ENCODE assay signal across 14 cellular contexts in genomic region chr11:2443881-2444300, GRCh38. TPM values are rescaled to one million over a fixed set of nuclear protein-coding genes. Genes with fewer than 3 reads are reported as not detected.
DNase-seq lines count a peak whose midpoint lies in the region; ATAC-seq, FAIRE-seq and TF ChIP-seq lines count a peak whose summit lies in the region.
"Had no signal": no experiment of that assay in that cellular context is flagged by ENCODE, and none has a peak within 500 bp of the region (broad histone marks: within the 10 kb centered on the region; RNA-seq: fewer than 3 reads in every experiment).

No MANE protein-coding gene starts in this region.

- H3K23ac ChIP-seq in H9 (ENCODE audit: insufficient read length, low read depth, low read length) = no peak overlapping the region

- H2BK15ac ChIP-seq in H9 (ENCODE audit: low read depth, low read length) = no peak overlapping the region

- H3T11ph ChIP-seq in H9 (ENCODE audit: low read length) = no peak overlapping the region

- no peak overlapping the region for H3K4ac ChIP-seq in H9 (ENCODE audit: low read depth, low read length)

- peaks cover 10 to 49% (median 25%) of the 10 kb centered on the region in 4 donors for H3K4me1 Mint-ChIP-seq in CD4-positive, CD25-positive, alpha-beta regulatory T cell
- H3K4me1 Mint-ChIP-seq in H9 = peaks cover 0 to 3% of the 10 kb centered on the region in 2 experiments; a peak in 2 of 4 replicates
- peaks cover 22 to 27% of the 10 kb centered on the region in 2 donors for H3K4me1 Mint-ChIP-seq in effector memory CD8-positive, alpha-beta T cell (ENCODE audit: low read depth in 2 of 2)
- H3K4me1 Mint-ChIP-seq in naive thymus-derived CD8-positive, alpha-beta T cell = peaks cover 31 to 58% (median 50%) of the 10 kb centered on the region in 4 donors

- H4K8ac ChIP-seq in H9 (replicated peaks; ENCODE audit: insufficient read length, low read depth, low read length) = no peak overlapping the region

- H3K56ac ChIP-seq in H9 (ENCODE audit: insufficient read length, low read depth, low read length) = no peak overlapping the region

- no peak overlapping the region for H3K27ac Mint-ChIP-seq in CD4-positive, CD25-positive, alpha-beta regulatory T cell
- H3K27ac Mint-ChIP-seq in H9 = no peak overlapping the region
- no peak overlapping the region for H3K27ac Mint-ChIP-seq in effector memory CD8-positive, alpha-beta T cell
- H3K27ac Mint-ChIP-seq in naive thymus-derived CD8-positive, alpha-beta T cell = peak overlapping the region in 3 of 10 donors; percentile 6 to 67 (median 65)

- H3K36me3 ChIP-seq in CD4-positive, CD25-positive, alpha-beta regulatory T cell (ENCODE audit: control insufficient read depth, insufficient read depth, low read length) = no peaks in the 10 kb centered on the region
- H3K36me3 ChIP-seq: tibial artery had no signal

- peaks cover 54% of the 10 kb centered on the region for H3K4me1 ChIP-seq in CD4-positive, CD25-positive, alpha-beta regulatory T cell (ENCODE audit: control insufficient read depth, insufficient read depth, low read length, poor library complexity, severe bottlenecking)
- no peaks in the 10 kb centered on the region for H3K4me1 ChIP-seq in H9 (ENCODE audit: insufficient read depth, low read length)

- H4K91ac ChIP-seq in H9 (ENCODE audit: insufficient read length, low read depth, low read length) = no peak overlapping the region

- TF ChIP-seq CTCF in H9 (conservative IDR thresholded peaks at IDR 0.05) = 0 out of 3 replicates have a peak, but pooled peaks have one; percentile 16

- no peak overlapping the region for H3K18ac ChIP-seq in H9 (ENCODE audit: insufficient read length, low read depth, low read length)

- H3K14ac ChIP-seq in H9 (ENCODE audit: insufficient read depth, low read length) = no peak overlapping the region

- no peaks in the 10 kb centered on the region for H3K79me1 ChIP-seq in H9 (ENCODE audit: insufficient read depth, low read depth, low read length, poor library complexity, severe bottlenecking)

- H2BK120ac ChIP-seq in H9 (ENCODE audit: low read depth, low read length, poor library complexity, severe bottlenecking) = no peak overlapping the region

- peaks cover 3% of the 10 kb centered on the region for H3K27me3 Mint-ChIP-seq in CD4-positive, CD25-positive, alpha-beta regulatory T cell
- H3K27me3 Mint-ChIP-seq in H9 (ENCODE audit: low read depth) = peaks cover 88% of the 10 kb centered on the region
- peaks cover 4 to 28% of the 10 kb centered on the region in 2 donors for H3K27me3 Mint-ChIP-seq in effector memory CD8-positive, alpha-beta T cell
- H3K27me3 Mint-ChIP-seq in naive thymus-derived CD8-positive, alpha-beta T cell = no peaks in the 10 kb centered on the region

- H3K27ac ChIP-seq in CD4-positive, CD25-positive, alpha-beta regulatory T cell (ENCODE audit: insufficient read depth, low read length, poor library complexity, severe bottlenecking) = peak overlapping the region; percentile 33
- H3K27ac ChIP-seq in H9 (ENCODE audit: insufficient read length, low read depth, low read length) = no peak overlapping the region
- H3K27ac ChIP-seq: tibial artery had no signal

- WGBS in H9 (ENCODE audit: extremely low coverage, insufficient read length, low lambda C conversion rate) = no CpG with 5 or more reads among the region's 30 CpGs

- H3K4me2 ChIP-seq in H9 (ENCODE audit: insufficient read depth, insufficient read length, low read length) = peak overlapping the region; percentile 48

- no peak overlapping the region for H2AFZ ChIP-seq in H9 (ENCODE audit: low read length)

- H2BK5ac ChIP-seq in H9 (ENCODE audit: insufficient read length, low read length) = no peak overlapping the region

- DNase-seq in CD4-positive, CD25-positive, alpha-beta regulatory T cell = no peak
- DNase-seq in H9 (no peak), urothelium cell line (ENCODE audit: low spot score) (no peak)
- no peak for DNase-seq in effector memory CD8-positive, alpha-beta T cell
- DNase-seq in naive thymus-derived CD8-positive, alpha-beta T cell = peak in 3 of 10 donors; percentile 18 to 66 (median 33)
- DNase-seq: DMS79, IMR-90, NCI-H2107, PC-3 had no signal

- H3K4me3 Mint-ChIP-seq in CD4-positive, CD25-positive, alpha-beta regulatory T cell = peak overlapping the region in 3 of 4 donors; percentile 58 to 82 (median 69)
- peak overlapping the region; percentile 25 to 30; a peak in 3 of 5 replicates for H3K4me3 Mint-ChIP-seq in H9
- peak overlapping the region; percentile 53 to 63 for H3K4me3 Mint-ChIP-seq in effector memory CD8-positive, alpha-beta T cell
- H3K4me3 Mint-ChIP-seq in naive thymus-derived CD8-positive, alpha-beta T cell = peak overlapping the region in 9 of 10 donors; percentile 15 to 79 (median 57)

- no peaks in the 10 kb centered on the region for H3K79me2 ChIP-seq in H9 (ENCODE audit: insufficient read depth, low read length)

- no peaks in the 10 kb centered on the region for H4K20me1 ChIP-seq in H9 (ENCODE audit: control insufficient read depth, insufficient read depth, insufficient read length)

- peaks cover 4% of the 10 kb centered on the region for H3K23me2 ChIP-seq in H9 (ENCODE audit: insufficient read length, low read depth, low read length, poor library complexity, severe bottlenecking)

- H4K5ac ChIP-seq in H9 (ENCODE audit: insufficient read length, low read depth, low read length) = no peak overlapping the region

- POLR2A ChIA-PET in naive thymus-derived CD8-positive, alpha-beta T cell (lab: Charles Lee) = interaction anchor here (1.1 to 6.5 kb wide), 3 partner anchors 18 to 89 kb away, joined by 3 to 76 read pairs (median 4); no protein-coding TSS in a partner anchor

- no peaks in the 10 kb centered on the region for H3K9me3 ChIP-seq in CD4-positive, CD25-positive, alpha-beta regulatory T cell (ENCODE audit: control insufficient read depth in 2 of 2, low read length in 2 of 2)
- H3K9me3 ChIP-seq in H9 (ENCODE audit: control insufficient read depth, low read depth, low read length) = no peaks in the 10 kb centered on the region
- H3K9me3 ChIP-seq: tibial artery had no signal

- no peak overlapping the region for H3K9ac ChIP-seq in H9 (ENCODE audit: extremely low read depth, insufficient read length, low read length)

- ATAC-seq in CD4-positive, CD25-positive, alpha-beta regulatory T cell (ENCODE audit: low read depth in 2 of 2) = no peak
- ATAC-seq in effector memory CD8-positive, alpha-beta T cell (replicated peaks) = no peak
- no peak for ATAC-seq in naive thymus-derived CD8-positive, alpha-beta T cell
- ATAC-seq in GM21825 (IDR thresholded peaks at IDR 0.05; ENCODE audit: unreplicated experiment) = no peak
- ATAC-seq in GM21423 (IDR thresholded peaks at IDR 0.05; ENCODE audit: unreplicated experiment) = no peak
- ATAC-seq in HG02763 (IDR thresholded peaks at IDR 0.05; ENCODE audit: unreplicated experiment) = no peak

- H2BK12ac ChIP-seq in H9 (ENCODE audit: insufficient read length, low read depth, low read length) = no peak overlapping the region

- H3K36me3 Mint-ChIP-seq in CD4-positive, CD25-positive, alpha-beta regulatory T cell = no peaks in the 10 kb centered on the region
- H3K36me3 Mint-ChIP-seq in H9 (ENCODE audit: insufficient read depth in 1 of 3, low read depth in 3 of 3) = no peaks in the 10 kb centered on the region
- peaks cover 3% of the 10 kb centered on the region for H3K36me3 Mint-ChIP-seq in effector memory CD8-positive, alpha-beta T cell (ENCODE audit: insufficient read depth)
- no peaks in the 10 kb centered on the region for H3K36me3 Mint-ChIP-seq in naive thymus-derived CD8-positive, alpha-beta T cell

- no peak overlapping the region for H2AK5ac ChIP-seq in H9 (ENCODE audit: insufficient read length, low read length)

- H2BK20ac ChIP-seq in H9 (ENCODE audit: low read depth, low read length, poor library complexity, severe bottlenecking) = no peak overlapping the region

- no peaks in the 10 kb centered on the region for H3K27me3 ChIP-seq in CD4-positive, CD25-positive, alpha-beta regulatory T cell (ENCODE audit: control insufficient read depth, insufficient read depth, low read length)
- H3K27me3 ChIP-seq in H9 (ENCODE audit: insufficient read depth, low read length) = peaks cover 24% of the 10 kb centered on the region; the same call in 1 of the 2 replicates

- no peaks in the 10 kb centered on the region for H3K9me3 Mint-ChIP-seq in CD4-positive, CD25-positive, alpha-beta regulatory T cell
- H3K9me3 Mint-ChIP-seq in H9 = peaks cover 3 to 10% of the 10 kb centered on the region in 2 experiments; a peak in 3 of 5 replicates
- no peaks in the 10 kb centered on the region for H3K9me3 Mint-ChIP-seq in effector memory CD8-positive, alpha-beta T cell
- no peaks in the 10 kb centered on the region for H3K9me3 Mint-ChIP-seq in naive thymus-derived CD8-positive, alpha-beta T cell

- no peak overlapping the region for H3K4me3 ChIP-seq in CD4-positive, CD25-positive, alpha-beta regulatory T cell (ENCODE audit: low read depth, low read length)

- no peak for FAIRE-seq in urothelium cell line (lab: Jason Lieb, UNC)

RNA-seq across cellular contexts. Expression of gene TRPM5, which starts 0.4 kb away (rescaled TPM):
- total RNA-seq in CD4-positive, CD25-positive, alpha-beta regulatory T cell = 0.17 TPM
- polyA plus RNA-seq in CD4-positive, CD25-positive, alpha-beta regulatory T cell = not detected
- 0.09 TPM in 1 of 2 replicates, not detected in the other for total RNA-seq in H9 (2021)
- under 1 TPM; 0.60 to 0.69 TPM for total RNA-seq in naive thymus-derived CD8-positive, alpha-beta T cell
- polyA plus RNA-seq in naive thymus-derived CD8-positive, alpha-beta T cell = not detected
- total RNA-seq: IMR-90, lower leg skin, PC-3 had no signal
- polyA plus RNA-seq: IMR-90 had no signal

RNA-seq across cellular contexts. Expression of gene KCNQ1, which starts 0.9 kb away (rescaled TPM):
- total RNA-seq in CD4-positive, CD25-positive, alpha-beta regulatory T cell = 13.4 TPM
- 1 to 10 TPM; 5.5 to 7.9 (median 6.4) TPM for polyA plus RNA-seq in CD4-positive, CD25-positive, alpha-beta regulatory T cell
- 2.2 and 2.3 TPM in 2 replicates for total RNA-seq in H9 (2021)
- total RNA-seq in naive thymus-derived CD8-positive, alpha-beta T cell = 10 to 100 TPM; 23.5 to 25.1 TPM
- 10 to 100 TPM in 2 of 3 donors, 1 to 10 TPM in 1; 8.7 to 22.9 (median 10.4) TPM for polyA plus RNA-seq in naive thymus-derived CD8-positive, alpha-beta T cell
- total RNA-seq: IMR-90 had no signal

RNA-seq across cellular contexts. Expression of gene TSSC4, which starts 43.3 kb away (rescaled TPM):
- total RNA-seq in CD4-positive, CD25-positive, alpha-beta regulatory T cell = 59.6 TPM
- 10 to 100 TPM; 68.5 to 97.4 (median 76.9) TPM for polyA plus RNA-seq in CD4-positive, CD25-positive, alpha-beta regulatory T cell
- total RNA-seq in H9 (2021) = 51.0 and 59.4 TPM in 2 replicates
- 10 to 100 TPM; 56.6 to 65.6 TPM for total RNA-seq in naive thymus-derived CD8-positive, alpha-beta T cell
- polyA plus RNA-seq in naive thymus-derived CD8-positive, alpha-beta T cell = 10 to 100 TPM; 49.0 to 68.3 (median 54.7) TPM
